Comparison of ENCODE assay signal across 28 cellular contexts in genomic region chr4:178738026-178738425, GRCh38.
"Had no signal": no experiment of that assay in that cellular context is flagged by ENCODE, and none has a peak within 500 bp of the region (broad histone marks: within the 10 kb centered on the region; RNA-seq: fewer than 3 reads in every experiment).

No MANE protein-coding gene starts in this region.

- H3K27me3 ChIP-seq: pancreas, suprapubic skin, tibial artery, upper lobe of right lung had no signal

- H3K4me3 ChIP-seq: lower lobe of right lung, pancreas, prostate gland, skin epidermis, suprapubic skin, thoracic aorta, tibial artery, upper lobe of right lung had no signal

- DNase-seq: hippocampal formation; kidney glomerular epithelial cell; left cardiac atrium; left ventricle myocardium superior; lower lobe of right lung; mammary epithelial cell; mesenchymal stem cell; naive thymus-derived CD8-positive, alpha-beta T cell; nucleus accumbens; pancreas; posterior cingulate gyrus; retina; right cardiac atrium; stimulated activated CD4-positive, alpha-beta T cell treated with anti-CD3 and anti-CD28 coated beads, Interleukin-12 subunit alpha, Interleukin-12 subunit beta, amount 100 ng/mL, for 4 hours; stimulated activated CD4-positive, alpha-beta T cell treated with anti-CD3 and anti-CD28 coated beads, Interleukin-15, amount 100 ng/mL, for 24 hours; stimulated activated CD4-positive, alpha-beta T cell treated with anti-CD3 and anti-CD28 coated beads, Interleukin-2, amount 100 ng/mL, for 24 hours; stimulated activated CD4-positive, alpha-beta T cell treated with anti-CD3 and anti-CD28 coated beads, Interleukin-4, amount 100 ng/mL, for 1 hour; stimulated activated naive B cell treated with anti-CD40 and anti-IgM and Interleukin-4, amounts not matched to agents 10 μg/mL and 1 μg/mL and 100 μg/mL, for 72 hours; stimulated activated naive CD8-positive, alpha-beta T cell treated with anti-CD3 and anti-CD28 coated beads, Interleukin-15, Interleukin-2, amounts not matched to agents 100 U/mL and 50 U/mL, for 24 hours; tibial artery; trophoblast cell; upper lobe of right lung had no signal

- ATAC-seq: left cardiac atrium; left lobe of liver; left ventricle myocardium superior; lower lobe of right lung; naive thymus-derived CD8-positive, alpha-beta T cell; pancreas; right cardiac atrium; sciatic nerve; stimulated activated naive B cell treated with anti-CD40 and anti-IgM and Interleukin-4, amounts not matched to agents 10 μg/mL and 1 μg/mL and 100 μg/mL, for 72 hours; stimulated activated naive CD8-positive, alpha-beta T cell treated with anti-CD3 and anti-CD28 coated beads, Interleukin-15, Interleukin-2, amounts not matched to agents 100 U/mL and 50 U/mL, for 24 hours; upper lobe of right lung had no signal

- H3K4me1 ChIP-seq: lower lobe of right lung, pancreas, prostate gland, suprapubic skin, tibial artery, upper lobe of right lung had no signal

- H3K27ac ChIP-seq: lower lobe of right lung, pancreas, prostate gland, skin epidermis, suprapubic skin, thoracic aorta, tibial artery, upper lobe of right lung had no signal

- H3K36me3 ChIP-seq: lower lobe of right lung, pancreas, prostate gland, suprapubic skin, thoracic aorta, tibial artery, upper lobe of right lung had no signal

- H3K9me3 ChIP-seq: lower lobe of right lung, pancreas, prostate gland, thoracic aorta, tibial artery, upper lobe of right lung had no signal
